In genomic region chr20:39004508-39004907, GRCh38 we compare ENCODE assay signal across 12 cellular contexts. TPM values are rescaled to one million over a fixed set of nuclear protein-coding genes. Genes with fewer than 3 reads are reported as not detected.
A peak's percentile ranks its signal among the peaks of the same experiment; 100 is the strongest.
DNase-seq lines count a peak whose midpoint lies in the region; ATAC-seq and TF ChIP-seq lines count a peak whose summit lies in the region.
"Had no signal": no experiment of that assay in that cellular context is flagged by ENCODE, and none has a peak within 500 bp of the region (broad histone marks: within the 10 kb centered on the region; RNA-seq: fewer than 3 reads in every experiment).

No MANE protein-coding gene starts in this region.

- peaks cover 28% of the 10 kb centered on the region for H3K4me1 Mint-ChIP-seq in activated CD4-positive, alpha-beta T cell treated with anti-CD3 and anti-CD28 coated beads, Interleukin-2, amount 10 ng/mL, durations not matched to agents 7 days and 5 days
- H3K4me1 Mint-ChIP-seq in naive thymus-derived CD4-positive, alpha-beta T cell = peaks cover 14 to 42% (median 32%) of the 10 kb centered on the region in 7 donors

- no peak overlapping the region for H3K27ac ChIP-seq in naive thymus-derived CD4-positive, alpha-beta T cell (ENCODE audit: low read depth, low read length)
- H3K27ac ChIP-seq: SK-N-MC had no signal

- no peaks in the 10 kb centered on the region for H3K9me3 Mint-ChIP-seq in activated CD4-positive, alpha-beta T cell treated with anti-CD3 and anti-CD28 coated beads, Interleukin-2, amount 10 ng/mL, durations not matched to agents 7 days and 5 days
- H3K9me3 Mint-ChIP-seq in naive thymus-derived CD4-positive, alpha-beta T cell = peaks cover 0 to 2% (median 0%) of the 10 kb centered on the region in 11 donors

- no peaks in the 10 kb centered on the region for H3K9me3 ChIP-seq in naive thymus-derived CD4-positive, alpha-beta T cell (ENCODE audit: control insufficient read depth in 2 of 3, low read length in 3 of 3)

- peaks cover 3 to 75% (median 5%) of the 10 kb centered on the region in 3 experiments for H3K36me3 ChIP-seq in naive thymus-derived CD4-positive, alpha-beta T cell (ENCODE audit: control insufficient read depth in 2 of 3, insufficient read depth in 3 of 3, low read length in 3 of 3)

- DNase-seq in NCI-H187 (lab: John Stamatoyannopoulos, UW) (peak; percentile 53 to 55), NCI-H187 treated with DMSO at 0.1 percent for 48 hours (lab: John Stamatoyannopoulos, UW) (no peak), NCI-H146 treated with DMSO at 0.1 percent for 48 hours (lab: John Stamatoyannopoulos, UW; ENCODE audit: unreplicated experiment) (peak; percentile 5), hippocampal formation (lab: John Stamatoyannopoulos, UW) (no peak), GM10266 (ENCODE audit: extremely low spot score) (no peak)
- peak; percentile 18 for DNase-seq in activated CD4-positive, alpha-beta T cell treated with anti-CD3 and anti-CD28 coated beads, Interleukin-2, amount 10 ng/mL, durations not matched to agents 7 days and 5 days
- DNase-seq in naive thymus-derived CD4-positive, alpha-beta T cell = peak in 6 of 9 donors; percentile 11 to 51 (median 36)
- DNase-seq: ACHN, caudate nucleus, NCI-H2081 had no signal

- peaks cover 0 to 11% of the 10 kb centered on the region in 2 donors for H3K4me1 ChIP-seq in naive thymus-derived CD4-positive, alpha-beta T cell (ENCODE audit: control insufficient read depth in 2 of 2, insufficient read depth in 2 of 2, low read length in 2 of 2)

- POLR2A ChIA-PET in activated CD4-positive, alpha-beta T cell treated with anti-CD3 and anti-CD28 coated beads, Interleukin-2, amount 10 ng/mL, durations not matched to agents 7 days and 5 days (lab: Charles Lee) = no interaction called here
- POLR2A ChIA-PET in naive thymus-derived CD4-positive, alpha-beta T cell (lab: Charles Lee) = no interaction called here

- H3K36me3 Mint-ChIP-seq in activated CD4-positive, alpha-beta T cell treated with anti-CD3 and anti-CD28 coated beads, Interleukin-2, amount 10 ng/mL, durations not matched to agents 7 days and 5 days (ENCODE audit: low read depth) = peaks cover 50% of the 10 kb centered on the region
- peaks cover 23 to 68% (median 52%) of the 10 kb centered on the region in 5 donors for H3K36me3 Mint-ChIP-seq in naive thymus-derived CD4-positive, alpha-beta T cell

- H3K27me3 Mint-ChIP-seq in activated CD4-positive, alpha-beta T cell treated with anti-CD3 and anti-CD28 coated beads, Interleukin-2, amount 10 ng/mL, durations not matched to agents 7 days and 5 days = no peaks in the 10 kb centered on the region
- H3K27me3 Mint-ChIP-seq in naive thymus-derived CD4-positive, alpha-beta T cell = no peaks in the 10 kb centered on the region

- intact Hi-C loops in naive thymus-derived CD4-positive, alpha-beta T cell (cut with micrococcal nuclease) = loop anchor here in 1 of 2 donors (1.0 kb wide), 1 partner anchor 42 kb away; the partner anchor contains the start of gene DHX35

- no peak for TF ChIP-seq CTCF in GM10266 (IDR thresholded peaks at IDR 0.05; ENCODE audit: control insufficient read depth, insufficient read depth, low read depth, missing control alignments)

- peak; percentile 50 for ATAC-seq in naive thymus-derived CD4-positive, alpha-beta T cell
- ATAC-seq in GM19463 (IDR thresholded peaks at IDR 0.05; ENCODE audit: unreplicated experiment) = no peak

- H3K27ac Mint-ChIP-seq in activated CD4-positive, alpha-beta T cell treated with anti-CD3 and anti-CD28 coated beads, Interleukin-2, amount 10 ng/mL, durations not matched to agents 7 days and 5 days = peak overlapping the region; percentile 46
- H3K27ac Mint-ChIP-seq in naive thymus-derived CD4-positive, alpha-beta T cell = peak overlapping the region in 6 of 9 donors; percentile 25 to 84 (median 57)

- CTCF ChIA-PET in activated CD4-positive, alpha-beta T cell treated with anti-CD3 and anti-CD28 coated beads, Interleukin-2, amount 10 ng/mL, durations not matched to agents 7 days and 5 days (lab: Charles Lee) = interaction anchor here (1.1 to 1.6 kb wide), 3 partner anchors 9 to 13 kb away, joined by 3 to 4 read pairs (median 4); no protein-coding TSS in a partner anchor
- CTCF ChIA-PET in naive thymus-derived CD4-positive, alpha-beta T cell (lab: Charles Lee) = interaction anchor here (0.8 kb wide), 1 partner anchor 78 kb away, joined by 3 read pairs; the partner anchor contains the start of gene FAM83D

- no peaks in the 10 kb centered on the region for H3K27me3 ChIP-seq in naive thymus-derived CD4-positive, alpha-beta T cell (ENCODE audit: control insufficient read depth in 2 of 2, insufficient read depth in 2 of 2, low read length in 2 of 2)

- H3K4me3 Mint-ChIP-seq in activated CD4-positive, alpha-beta T cell treated with anti-CD3 and anti-CD28 coated beads, Interleukin-2, amount 10 ng/mL, durations not matched to agents 7 days and 5 days = no peak overlapping the region
- H3K4me3 Mint-ChIP-seq in naive thymus-derived CD4-positive, alpha-beta T cell = peak overlapping the region in 4 of 10 donors; percentile 45 to 58 (median 48)

- no peak overlapping the region for H3K4me3 ChIP-seq in naive thymus-derived CD4-positive, alpha-beta T cell (ENCODE audit: low read length)
- H3K4me3 ChIP-seq: SK-N-MC had no signal

RNA-seq across cellular contexts. Expression of gene DHX35, which starts 42.4 kb away (rescaled TPM):
- 10 to 100 TPM in 1 of 2 experiments, 1 to 10 TPM in 1; 8.8 to 10.3 TPM for total RNA-seq in activated CD4-positive, alpha-beta T cell treated with anti-CD3 and anti-CD28 coated beads, Interleukin-2, amount 10 ng/mL, durations not matched to agents 7 days and 5 days
- 10 to 100 TPM in 4 of 5 experiments, 1 to 10 TPM in 1; 8.0 to 13.3 (median 10.6) TPM for total RNA-seq in naive thymus-derived CD4-positive, alpha-beta T cell
- polyA plus RNA-seq in naive thymus-derived CD4-positive, alpha-beta T cell = 1 to 10 TPM; 4.7 to 8.9 TPM

Comparison
In these comparisons a context has a peak if more than half of its experiments do, and no peak if none do; other contexts are left out.
1. DNase-seq: peak in NCI-H187 (2 of 2), NCI-H146 treated with DMSO at 0.1 percent for 48 hours (single experiment), activated CD4-positive, alpha-beta T cell treated with anti-CD3 and anti-CD28 coated beads, Interleukin-2, amount 10 ng/mL, durations not matched to agents 7 days and 5 days (single experiment) and naive thymus-derived CD4-positive, alpha-beta T cell (6 of 9); none in NCI-H187 treated with DMSO at 0.1 percent for 48 hours (single experiment), hippocampal formation (0 of 2) and GM10266 (single experiment).